In genomic region chr1:153775432-153776311, GRCh38 we compare ENCODE assay signal across 8 cellular contexts. TPM values are rescaled to one million over a fixed set of nuclear protein-coding genes. Genes with fewer than 3 reads are reported as not detected.
DNase-seq lines count a peak whose midpoint lies in the region; ATAC-seq lines count a peak whose summit lies in the region.

No MANE protein-coding gene starts in this region.

- peak overlapping the region; percentile 9 for H2BK15ac ChIP-seq in mesenchymal stem cell (ENCODE audit: low read depth, poor library complexity, severe bottlenecking)

- ATAC-seq in HG02943 (IDR thresholded peaks at IDR 0.05; ENCODE audit: low read depth, unreplicated experiment), result peak; percentile 53

- peaks cover 8% of the 10 kb centered on the region for H3K79me1 ChIP-seq in mesenchymal stem cell (replicated peaks; ENCODE audit: low read length, poor library complexity, severe bottlenecking)

- H3K36me3 ChIP-seq in ectodermal cell (ENCODE audit: control insufficient read depth, insufficient read depth, low read length) (peaks cover 9% of the 10 kb centered on the region), mesenchymal stem cell (ENCODE audit: control insufficient read depth in 1 of 2, insufficient read depth in 2 of 2, low read depth in 1 of 2, low read length in 2 of 2) (peaks cover 35 to 46% of the 10 kb centered on the region in 2 experiments)

- peak overlapping the region in 1 of 2 experiments; percentile 76 for H3K14ac ChIP-seq in mesenchymal stem cell (ENCODE audit: low read length in 2 of 2)

- H3K23ac ChIP-seq in mesenchymal stem cell (ENCODE audit: low read length in 2 of 2), result peak overlapping the region; percentile 27 to 74

- H2AK5ac ChIP-seq in mesenchymal stem cell (ENCODE audit: low read length, severe bottlenecking), result no peak overlapping the region

- H3K27ac ChIP-seq in ectodermal cell (ENCODE audit: insufficient read depth, low read depth, low read length, poor library complexity, severe bottlenecking), result no peak overlapping the region
- peak overlapping the region; percentile 20 for H3K27ac ChIP-seq in mesenchymal stem cell (ENCODE audit: low read length, poor library complexity, severe bottlenecking)

- H3K4ac ChIP-seq in mesenchymal stem cell (ENCODE audit: low read depth in 1 of 2, low read length in 2 of 2), result peak overlapping the region; percentile 59

- peaks cover 4% of the 10 kb centered on the region for H3K4me1 ChIP-seq in ectodermal cell (ENCODE audit: control insufficient read depth, insufficient read depth, low read length)
- H3K4me1 ChIP-seq in mesenchymal stem cell (ENCODE audit: control insufficient read depth, insufficient read depth, low read depth, low read length), result peaks cover 20% of the 10 kb centered on the region

- H3K9me3 ChIP-seq in ectodermal cell (ENCODE audit: control insufficient read depth, low read length) (no peaks in the 10 kb centered on the region), mesenchymal stem cell (ENCODE audit: control insufficient read depth, low read length) (no peaks in the 10 kb centered on the region)

- peak overlapping the region; percentile 59 for H4K8ac ChIP-seq in mesenchymal stem cell (ENCODE audit: low read length)

- DNase-seq in GM03348 (ENCODE audit: low spot score), result peak; percentile 50
- DNase-seq in NCI-H2227 (lab: John Stamatoyannopoulos, UW; ENCODE audit: unreplicated experiment), result peak; percentile 90
- peak; percentile 16 to 25 for DNase-seq in activated CD4-positive, alpha-beta T cell treated with anti-CD3 and anti-CD28 coated beads, Interleukin-2, amount 50 U/mL, for 24 hours (ENCODE audit: low read depth in 1 of 2, low spot score in 1 of 2)
- DNase-seq in mesenchymal stem cell, result peak; percentile 68
- peak; percentile 35 to 51 for DNase-seq in stimulated activated CD8-positive, alpha-beta memory T cell treated with anti-CD3 and anti-CD28 coated beads, Interleukin-15, amount 100 ng/mL, for 48 hours (ENCODE audit: low read depth in 2 of 2)
- no peak for DNase-seq in globus pallidus (ENCODE audit: low spot score)

- H3K27me3 ChIP-seq in ectodermal cell (ENCODE audit: control insufficient read depth, insufficient read depth, low read length, poor library complexity, severe bottlenecking) (peaks cover 15% of the 10 kb centered on the region), mesenchymal stem cell (ENCODE audit: control insufficient read depth in 1 of 2, insufficient read depth in 1 of 2, low read length in 2 of 2) (no peaks in the 10 kb centered on the region)

- H2BK5ac ChIP-seq in mesenchymal stem cell (ENCODE audit: low read depth, low read length, poor library complexity, severe bottlenecking), result no peak overlapping the region

- peak overlapping the region; percentile 49 for H3K4me3 ChIP-seq in ectodermal cell (ENCODE audit: insufficient read depth, low read depth, low read length)
- peak overlapping the region; percentile 76 to 91 for H3K4me3 ChIP-seq in mesenchymal stem cell (ENCODE audit: insufficient read depth in 1 of 2, low read depth in 1 of 2, low read length in 2 of 2)

- peak overlapping the region; percentile 86 for H3K9ac ChIP-seq in mesenchymal stem cell (ENCODE audit: low read length)

- peak overlapping the region in 1 of 2 experiments; percentile 17 for H2BK12ac ChIP-seq in mesenchymal stem cell (ENCODE audit: low read length in 2 of 2)

- 0 to 1% methylated on average over 83 of the region's 83 CpGs for WGBS in ectodermal cell, 2 experiments
- under 1% methylated on average over 82 of the region's 83 CpGs for WGBS in mesenchymal stem cell

- H4K91ac ChIP-seq in mesenchymal stem cell (ENCODE audit: low read length), result peak overlapping the region; percentile 57

- H3K18ac ChIP-seq in mesenchymal stem cell (ENCODE audit: low read depth in 1 of 2, low read length in 2 of 2), result peak overlapping the region; percentile 77 to 85

- peak overlapping the region; percentile 55 for H2AFZ ChIP-seq in mesenchymal stem cell (ENCODE audit: low read depth, low read length)

- H3K4me2 ChIP-seq in mesenchymal stem cell (ENCODE audit: low read length, poor library complexity, severe bottlenecking), result peak overlapping the region; percentile 94

- H2BK120ac ChIP-seq in mesenchymal stem cell (ENCODE audit: low read depth, low read length), result peak overlapping the region; percentile 8

RNA-seq across cellular contexts. Expression of gene SLC27A3, which starts 0.5 kb away (rescaled TPM):
- 10.2 TPM for polyA plus RNA-seq in ectodermal cell (2013, experiment 1 of 4)
- 10.3 TPM for polyA plus RNA-seq in ectodermal cell (2013, experiment 2 of 4)
- 12.3 TPM for polyA plus RNA-seq in ectodermal cell (2013, experiment 3 of 4)
- polyA plus RNA-seq in ectodermal cell (2013, experiment 4 of 4), result 12.2 TPM
- polyA plus RNA-seq in mesenchymal stem cell (2013, experiment 1 of 2), result 10.6 TPM
- polyA plus RNA-seq in mesenchymal stem cell (2013, experiment 2 of 2), result 10.2 TPM

RNA-seq across cellular contexts. Expression of gene INTS3, which starts 47.8 kb away (rescaled TPM):
- 82.7 TPM for polyA plus RNA-seq in ectodermal cell (2013, experiment 1 of 4)
- polyA plus RNA-seq in ectodermal cell (2013, experiment 2 of 4), result 82.9 TPM
- 67.3 TPM for polyA plus RNA-seq in ectodermal cell (2013, experiment 3 of 4)
- polyA plus RNA-seq in ectodermal cell (2013, experiment 4 of 4), result 75.3 TPM
- polyA plus RNA-seq in mesenchymal stem cell (2013, experiment 1 of 2), result 23.0 TPM
- polyA plus RNA-seq in mesenchymal stem cell (2013, experiment 2 of 2), result 21.1 TPM
